12 cellular contexts compared by ENCODE assay signal in genomic region chr19:39130337-39131254, GRCh38. TPM values are rescaled to one million over a fixed set of nuclear protein-coding genes. Genes with fewer than 3 reads are reported as not detected.
DNase-seq lines count a peak whose midpoint lies in the region; ATAC-seq and TF ChIP-seq lines count a peak whose summit lies in the region.
"Had no signal": no experiment of that assay in that cellular context is flagged by ENCODE, and none has a peak within 500 bp of the region (broad histone marks: within the 10 kb centered on the region; RNA-seq: fewer than 3 reads in every experiment).

No MANE protein-coding gene starts in this region.

- H3K4me3 ChIP-seq in Panc1 (ENCODE audit: low read depth in 2 of 2, low read length in 2 of 2): no peak overlapping the region
- no peak overlapping the region for H3K4me3 ChIP-seq in gastroesophageal sphincter
- H3K4me3 ChIP-seq in stomach smooth muscle (ENCODE audit: low read length in 2 of 2): peak overlapping the region in 1 of 2 donors; percentile 29

- POLR2A ChIA-PET in Panc1 (lab: Charles Lee): no interaction called here

- 67 to 69% methylated on average over 10 to 22 of the region's 22 CpGs for WGBS in gastroesophageal sphincter (ENCODE audit: low coverage in 1 of 2), 2 donors

- no peak for TF ChIP-seq EP300 in gastroesophageal sphincter (IDR thresholded peaks at IDR 0.05)

- intact Hi-C loops in Panc1 (cut with micrococcal nuclease; ENCODE audit: unreplicated experiment): no loop called here

- DNase-seq in GM20000 (ENCODE audit: low spot score) (peak; percentile 48), Panc1 (ENCODE audit: low read depth, low spot score) (no peak), T-helper 2 cell (no peak), UCSD-AML1 (lab: John Stamatoyannopoulos, UW; ENCODE audit: unreplicated experiment) (no peak), iPS-NIHi11 (ENCODE audit: low spot score) (no peak)
- DNase-seq: activated T-cell treated with anti-CD3 and anti-CD28 coated beads, Interleukin-2, amount 50 U/mL, for 72 hours; kidney glomerular epithelial cell; NCI-H2081 treated with DMSO at 0.1 percent for 48 hours; OCI-M1 had no signal

- BruUV-seq in Panc1 (replicated peaks; lab: Mats Ljungman, UMichigan): TSS peak; percentile 17

- no peak for TF ChIP-seq POLR2A in gastroesophageal sphincter (IDR thresholded peaks at IDR 0.05)

- H3K9me3 ChIP-seq in Panc1 (ENCODE audit: control insufficient read depth, insufficient read depth, low read depth, low read length) (no peaks in the 10 kb centered on the region), gastroesophageal sphincter (no peaks in the 10 kb centered on the region), stomach smooth muscle (ENCODE audit: control insufficient read depth in 2 of 2, low read length in 2 of 2) (no peaks in the 10 kb centered on the region)

- CTCF ChIA-PET in Panc1 (lab: Charles Lee): interaction anchor here (0.7 kb wide), 1 partner anchor 1175 kb away, joined by 5 read pairs; no protein-coding TSS in a partner anchor

- ATAC-seq in Panc1: no peak
- ATAC-seq in gastroesophageal sphincter: no peak
- ATAC-seq: activated T-cell treated with anti-CD3 and anti-CD28 coated beads, Interleukin-2, amount 50 U/mL, for 72 hours had no signal

- H3K36me3 ChIP-seq in Panc1 (ENCODE audit: control insufficient read depth, insufficient read depth, low read length): no peaks in the 10 kb centered on the region
- no peaks in the 10 kb centered on the region for H3K36me3 ChIP-seq in gastroesophageal sphincter
- no peaks in the 10 kb centered on the region for H3K36me3 ChIP-seq in stomach smooth muscle (ENCODE audit: control insufficient read depth in 2 of 2, insufficient read depth in 2 of 2, low read length in 2 of 2)

- H3K27ac ChIP-seq in Panc1 (ENCODE audit: low read length): peak overlapping the region; percentile 5
- peak overlapping the region in 3 of 4 donors; percentile 71 to 73 (median 71) for H3K27ac ChIP-seq in gastroesophageal sphincter
- peak overlapping the region; percentile 6 for H3K27ac ChIP-seq in stomach smooth muscle (ENCODE audit: low read length)

- H3K4me1 ChIP-seq in Panc1 (ENCODE audit: control insufficient read depth, insufficient read depth, low read length): peaks cover 64% of the 10 kb centered on the region
- peaks cover 0 to 90% (median 55%) of the 10 kb centered on the region in 3 donors for H3K4me1 ChIP-seq in gastroesophageal sphincter
- H3K4me1 ChIP-seq in stomach smooth muscle (ENCODE audit: control insufficient read depth, insufficient read depth, low read length): peaks cover 71% of the 10 kb centered on the region

- TF ChIP-seq CTCF in GM20000 (IDR thresholded peaks at IDR 0.05; ENCODE audit: extremely low read depth, missing control alignments) (no peak), Panc1 (IDR thresholded peaks at IDR 0.05) (no peak), gastroesophageal sphincter (IDR thresholded peaks at IDR 0.05) (no peak)

- no peaks in the 10 kb centered on the region for H3K27me3 ChIP-seq in Panc1 (ENCODE audit: control insufficient read depth, insufficient read depth, low read length)
- no peaks in the 10 kb centered on the region for H3K27me3 ChIP-seq in gastroesophageal sphincter
- H3K27me3 ChIP-seq in stomach smooth muscle (ENCODE audit: control insufficient read depth in 1 of 2, insufficient read depth in 2 of 2, low read length in 2 of 2): no peaks in the 10 kb centered on the region

- H3K9ac ChIP-seq in stomach smooth muscle (ENCODE audit: low read length in 2 of 2): peak overlapping the region; percentile 6 to 29

- in situ Hi-C loops in Panc1 (cut with HindIII; ENCODE audit: low pct_unique_long_range_greater_than_20kb, low sequenced_read_pairs): no loop called here

RNA-seq across cellular contexts. Expression of gene PAK4, which starts 5.0 kb away (rescaled TPM):
- total RNA-seq in Panc1 (2021; ENCODE audit: unreplicated experiment) (311 TPM), gastroesophageal sphincter (10 to 100 TPM in 1 of 4 donors, 1 to 10 TPM in 3; 6.1 to 16.3 (median 7.5) TPM)
- polyA plus RNA-seq in Panc1 (2012; ENCODE audit: insufficient read length): 362 TPM

RNA-seq across cellular contexts. Expression of gene ACP7, which starts 46.4 kb away (rescaled TPM):
- 10.3 TPM for total RNA-seq in Panc1 (2021; ENCODE audit: unreplicated experiment)
- polyA plus RNA-seq in Panc1 (2012; ENCODE audit: insufficient read length): 8.1 TPM
- under 1 TPM in 1 of 4 donors, not detected in 3; 0.08 TPM for total RNA-seq in gastroesophageal sphincter
- total RNA-seq: activated T-cell treated with anti-CD3 and anti-CD28 coated beads, Interleukin-2, amount 50 U/mL, for 72 hours; omental fat pad had no signal

Comparison
In these comparisons a context has a peak if more than half of its experiments do, and no peak if none do; other contexts are left out.
1. H3K27ac ChIP-seq: peak in every context shown above with its lines; median percentile 71 in gastroesophageal sphincter; 6 in stomach smooth muscle; 5 in Panc1.
2. RNA of gene PAK4, which starts 5.0 kb away (total RNA-seq): 311 TPM in Panc1 (single experiment); 6.1 to 16.3 TPM in gastroesophageal sphincter; every median in the first group is over 10 times any median in the second.
3. RNA of gene ACP7, which starts 46.4 kb away (total RNA-seq): 10.3 TPM in Panc1 (single experiment); 0.08 TPM in gastroesophageal sphincter; every median in the first group is over 10 times any median in the second.